Comparison of ENCODE assay signal across 13 cellular contexts in genomic region chrX:139429913-139430312, GRCh38.
DNase-seq lines count a peak whose midpoint lies in the region; ATAC-seq and TF ChIP-seq lines count a peak whose summit lies in the region.
"Had no signal": no experiment of that assay in that cellular context is flagged by ENCODE, and none has a peak within 500 bp of the region (broad histone marks: within the 10 kb centered on the region; RNA-seq: fewer than 3 reads in every experiment).

No MANE protein-coding gene starts in this region.

- peak; percentile 55 for TF ChIP-seq CTCF in AG10803 (conservative IDR thresholded peaks at IDR 0.05; ENCODE audit: low read length)
- TF ChIP-seq CTCF in astrocyte of the spinal cord (IDR thresholded peaks at IDR 0.05; ENCODE audit: low read depth, low read length) = peak; percentile 14
- peak; percentile 4 to 44 (median 34) for TF ChIP-seq CTCF in right lobe of liver (IDR thresholded peaks at IDR 0.05)

- no peak overlapping the region for H3K27ac ChIP-seq in right lobe of liver
- H3K27ac ChIP-seq: neutrophil, SJSA1 had no signal

- in situ Hi-C loops in KBM-7 (cut with MboI; ENCODE audit: low pct_unique_long_range_greater_than_20kb, low sequenced_read_pairs) (no loop called here), astrocyte of the spinal cord (cut with HindIII; ENCODE audit: low sequenced_read_pairs) (no loop called here)

- peak; percentile 33 to 55 (median 51) for ATAC-seq in right lobe of liver
- ATAC-seq in GM18861 (IDR thresholded peaks at IDR 0.05; ENCODE audit: unreplicated experiment) = no peak

- DNase-seq in AG10803 (ENCODE audit: low read depth) (peak; percentile 15), KBM-7 (peak; percentile 16), astrocyte of the spinal cord (ENCODE audit: low read depth, low spot score) (no peak), right lobe of liver (no peak), GM19240 (ENCODE audit: insufficient read length, low spot score) (no peak), NCI-H748 treated with DMSO at 0.1 percent for 48 hours (lab: John Stamatoyannopoulos, UW) (no peak)
- DNase-seq in stimulated activated CD4-positive, alpha-beta T cell treated with anti-CD3 and anti-CD28 coated beads, Interleukin-12 subunit alpha, Interleukin-12 subunit beta, amount 100 ng/mL, for 4 hours = no peak
- DNase-seq: activated CD4-positive, alpha-beta T cell treated with anti-CD3 and anti-CD28 coated beads, Interleukin-2, amount 10 ng/mL, durations not matched to agents 24 days and 14 days; activated gamma-delta T cell treated with Interleukin-2 at 50 U/mL for 16 hours; NCI-H345 had no signal

- H3K36me3 ChIP-seq in right lobe of liver = no peaks in the 10 kb centered on the region
- H3K36me3 ChIP-seq: neutrophil, SJSA1 had no signal

- H3K9me3 ChIP-seq in right lobe of liver = no peaks in the 10 kb centered on the region
- H3K9me3 ChIP-seq: neutrophil, SJSA1 had no signal

- intact Hi-C loops in right lobe of liver (cut with DNase I) = no loop called here

- no peak for TF ChIP-seq POLR2A in right lobe of liver (IDR thresholded peaks at IDR 0.05)

- 4% methylated on average over 2 of the region's 2 CpGs for WGBS in right lobe of liver (ENCODE audit: insufficient coverage, low coverage, low lambda C conversion rate, missing lambda C conversion rate)

- H3K4me1 ChIP-seq in right lobe of liver = no peaks in the 10 kb centered on the region
- H3K4me1 ChIP-seq: SJSA1 had no signal

- H3K27me3 ChIP-seq in right lobe of liver = peaks cover 0 to 10% of the 10 kb centered on the region in 2 donors
- H3K27me3 ChIP-seq: neutrophil, SJSA1 had no signal

- H3K4me3 ChIP-seq in AG10803 (ENCODE audit: low read length) = no peak overlapping the region
- H3K4me3 ChIP-seq in astrocyte of the spinal cord (ENCODE audit: low read depth, low read length) = no peak overlapping the region
- no peak overlapping the region for H3K4me3 ChIP-seq in right lobe of liver
- H3K4me3 ChIP-seq: SJSA1 had no signal

Comparison
In these comparisons a context has a peak if more than half of its experiments do, and no peak if none do; other contexts are left out.
1. DNase-seq: peak in AG10803 (single experiment) and KBM-7 (single experiment); none in astrocyte of the spinal cord (single experiment), right lobe of liver (0 of 3), GM19240 (single experiment), NCI-H748 treated with DMSO at 0.1 percent for 48 hours (single experiment) and stimulated activated CD4-positive, alpha-beta T cell treated with anti-CD3 and anti-CD28 coated beads, Interleukin-12 subunit alpha, Interleukin-12 subunit beta, amount 100 ng/mL, for 4 hours (single experiment).
2. Peak in every context shown above with its lines, with median percentiles within 50 percentile points of each other: CTCF ChIP-seq.